8 cellular contexts compared by ENCODE assay signal in the genomic region with DNA sequence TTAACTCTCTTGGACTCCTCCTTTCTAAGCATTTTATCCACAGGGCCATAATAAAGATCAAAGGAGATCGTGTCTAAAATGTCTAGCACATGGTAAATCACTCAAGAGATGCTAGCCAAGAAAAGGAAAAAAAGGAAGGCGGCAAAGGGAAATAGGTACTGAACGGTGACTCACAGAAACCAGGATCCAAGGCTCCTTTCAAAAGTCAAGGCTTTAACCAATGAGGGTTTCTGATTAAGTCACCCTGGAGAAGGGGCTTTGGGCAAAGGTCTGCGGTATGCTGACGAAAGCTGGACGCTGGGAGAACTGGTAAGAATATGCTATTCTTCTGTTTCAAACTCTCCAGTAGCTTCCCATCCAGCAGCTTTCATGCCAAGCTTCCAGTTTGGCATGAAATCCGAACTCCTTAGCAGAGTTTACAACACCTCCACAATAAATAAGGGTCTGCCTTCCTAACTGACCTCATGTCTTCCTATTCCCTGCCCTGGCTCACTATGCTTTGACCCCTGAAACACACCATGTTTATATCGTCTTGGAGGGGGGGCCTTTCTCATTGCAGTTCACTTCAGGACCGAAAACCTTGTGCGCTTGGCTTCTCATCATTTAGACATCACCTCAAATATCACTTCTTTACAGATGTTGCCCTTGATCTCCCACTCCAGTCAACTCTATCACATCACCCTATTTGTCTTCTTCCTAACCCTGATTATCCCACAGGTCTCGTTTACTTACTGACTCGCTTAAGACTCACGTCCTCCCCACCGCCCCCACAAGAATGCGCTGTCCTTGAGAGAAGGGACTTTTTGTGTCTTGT. TPM values are rescaled to one million over a fixed set of nuclear protein-coding genes. Genes with fewer than 3 reads are reported as not detected.
DNase-seq lines count a peak whose midpoint lies in the region; ATAC-seq and TF ChIP-seq lines count a peak whose summit lies in the region.

No MANE protein-coding gene starts in this region.

- CTCF ChIA-PET in activated naive CD4-positive, alpha-beta T cell treated with anti-CD3 and anti-CD28 coated beads for 36 hours (lab: Charles Lee): interaction anchor here (0.6 to 1.7 kb wide), 11 partner anchors 8 to 211 kb away, joined by 3 to 6 read pairs (median 3); no protein-coding TSS in a partner anchor

- H3K9me3 Mint-ChIP-seq in CD4-positive, CD25-positive, alpha-beta regulatory T cell: peaks cover 0 to 1% (median 0%) of the 10 kb centered on the region in 7 donors
- peaks cover 2% of the 10 kb centered on the region for H3K9me3 Mint-ChIP-seq in activated naive CD4-positive, alpha-beta T cell treated with anti-CD3 and anti-CD28 coated beads for 36 hours

- TF ChIP-seq CTCF in Peyer's patch (IDR thresholded peaks at IDR 0.05): peak in 1 of 6 experiments; percentile 13

- no peak for TF ChIP-seq POLR2A in Peyer's patch (IDR thresholded peaks at IDR 0.05)

- peak overlapping the region; percentile 91 to 97 (median 95) for H3K27ac Mint-ChIP-seq in CD4-positive, CD25-positive, alpha-beta regulatory T cell
- H3K27ac Mint-ChIP-seq in activated naive CD4-positive, alpha-beta T cell treated with anti-CD3 and anti-CD28 coated beads for 36 hours: peak overlapping the region; percentile 97

- peak overlapping the region; percentile 68 for H3K27ac ChIP-seq in CD4-positive, CD25-positive, alpha-beta regulatory T cell (ENCODE audit: insufficient read depth, low read length, poor library complexity, severe bottlenecking)
- H3K27ac ChIP-seq in Peyer's patch: peak overlapping the region; percentile 61 to 91 (median 78)

- no peaks in the 10 kb centered on the region for H3K27me3 Mint-ChIP-seq in CD4-positive, CD25-positive, alpha-beta regulatory T cell
- H3K27me3 Mint-ChIP-seq in activated naive CD4-positive, alpha-beta T cell treated with anti-CD3 and anti-CD28 coated beads for 36 hours (ENCODE audit: low read depth): no peaks in the 10 kb centered on the region

- peak overlapping the region; percentile 82 for H3K4me3 ChIP-seq in CD4-positive, CD25-positive, alpha-beta regulatory T cell (ENCODE audit: low read depth, low read length)
- H3K4me3 ChIP-seq in H7 (ENCODE audit: insufficient read depth, low read depth, low read length) (peak overlapping the region; percentile 88), Peyer's patch (peak overlapping the region; percentile 76 to 89 (median 79))

- peak; percentile 22 to 67 (median 39) for DNase-seq in CD4-positive, CD25-positive, alpha-beta regulatory T cell
- peak; percentile 44 for DNase-seq in H7
- DNase-seq in Peyer's patch: peak in 2 of 3 donors; percentile 58 to 63
- DNase-seq in activated naive CD4-positive, alpha-beta T cell treated with anti-CD3 and anti-CD28 coated beads for 36 hours: peak; percentile 85
- no peak for DNase-seq in Right ventricle myocardium superior
- DNase-seq in renal cortical epithelial cell (ENCODE audit: low read depth): peak; percentile 71
- DNase-seq in NCI-H2081 (lab: John Stamatoyannopoulos, UW): no peak
- DNase-seq in NCI-H1092 (lab: John Stamatoyannopoulos, UW): no peak

- peaks cover 26% of the 10 kb centered on the region for H3K36me3 ChIP-seq in CD4-positive, CD25-positive, alpha-beta regulatory T cell (ENCODE audit: control insufficient read depth, insufficient read depth, low read length)
- H3K36me3 ChIP-seq in H7 (replicated peaks; ENCODE audit: control insufficient read depth, insufficient read depth, low read length) (peaks cover 13% of the 10 kb centered on the region), Peyer's patch (peaks cover 0 to 20% (median 0%) of the 10 kb centered on the region in 3 donors)

- peaks cover 21% of the 10 kb centered on the region for H3K36me3 Mint-ChIP-seq in CD4-positive, CD25-positive, alpha-beta regulatory T cell
- peaks cover 37% of the 10 kb centered on the region for H3K36me3 Mint-ChIP-seq in activated naive CD4-positive, alpha-beta T cell treated with anti-CD3 and anti-CD28 coated beads for 36 hours (ENCODE audit: low read depth)

- no peaks in the 10 kb centered on the region for H3K9me3 ChIP-seq in CD4-positive, CD25-positive, alpha-beta regulatory T cell (ENCODE audit: control insufficient read depth in 2 of 2, low read length in 2 of 2)
- H3K9me3 ChIP-seq in Peyer's patch: no peaks in the 10 kb centered on the region

- intact Hi-C loops in activated naive CD4-positive, alpha-beta T cell treated with anti-CD3 and anti-CD28 coated beads for 36 hours (cut with micrococcal nuclease): loop anchor here (1.0 to 2.0 kb wide), 4 partner anchors 12 to 212 kb away; a partner anchor contains a TSS
- intact Hi-C loops in Right ventricle myocardium superior (cut with DNase I): no loop called here

- peak overlapping the region; percentile 88 to 99 (median 98) for H3K4me3 Mint-ChIP-seq in CD4-positive, CD25-positive, alpha-beta regulatory T cell
- peak overlapping the region; percentile 93 for H3K4me3 Mint-ChIP-seq in activated naive CD4-positive, alpha-beta T cell treated with anti-CD3 and anti-CD28 coated beads for 36 hours

- no peaks in the 10 kb centered on the region for H3K27me3 ChIP-seq in CD4-positive, CD25-positive, alpha-beta regulatory T cell (ENCODE audit: control insufficient read depth, insufficient read depth, low read length)
- peaks cover 6% of the 10 kb centered on the region for H3K27me3 ChIP-seq in H7 (ENCODE audit: control insufficient read depth, insufficient read depth, low read length)
- no peaks in the 10 kb centered on the region for H3K27me3 ChIP-seq in Peyer's patch

- peaks cover 12 to 71% (median 44%) of the 10 kb centered on the region in 4 donors for H3K4me1 Mint-ChIP-seq in CD4-positive, CD25-positive, alpha-beta regulatory T cell
- peaks cover 64% of the 10 kb centered on the region for H3K4me1 Mint-ChIP-seq in activated naive CD4-positive, alpha-beta T cell treated with anti-CD3 and anti-CD28 coated beads for 36 hours (ENCODE audit: low read depth)

- peak; percentile 50 to 52 for ATAC-seq in CD4-positive, CD25-positive, alpha-beta regulatory T cell (ENCODE audit: low read depth in 2 of 2)
- peak; percentile 50 for ATAC-seq in Right ventricle myocardium superior (ENCODE audit: poor library complexity)

- peaks cover 27% of the 10 kb centered on the region for H3K4me1 ChIP-seq in CD4-positive, CD25-positive, alpha-beta regulatory T cell (ENCODE audit: control insufficient read depth, insufficient read depth, low read length, poor library complexity, severe bottlenecking)
- peaks cover 0 to 14% (median 2%) of the 10 kb centered on the region in 4 donors for H3K4me1 ChIP-seq in Peyer's patch

RNA-seq across cellular contexts. Expression of a gene that starts 0.9 kb away (rescaled TPM):
- total RNA-seq in CD4-positive, CD25-positive, alpha-beta regulatory T cell: 10.7 TPM
- 10 to 100 TPM; 13.8 to 24.2 (median 23.0) TPM for polyA plus RNA-seq in CD4-positive, CD25-positive, alpha-beta regulatory T cell
- 45.3 and 49.4 TPM in 2 replicates for total RNA-seq in H7 (2014; rRNA removed; shearing (Covaris generic))
- total RNA-seq in Peyer's patch: 10 to 100 TPM in 3 of 4 donors, 1 to 10 TPM in 1; 8.4 to 19.0 (median 12.2) TPM
- 10 to 100 TPM; 44.0 to 45.9 TPM for total RNA-seq in activated naive CD4-positive, alpha-beta T cell treated with anti-CD3 and anti-CD28 coated beads for 36 hours
- 9.3 TPM for total RNA-seq in Right ventricle myocardium superior
- 24.8 and 27.4 TPM in 2 replicates for total RNA-seq in renal cortical epithelial cell

RNA-seq across cellular contexts. Expression of a gene that starts 7.0 kb away (rescaled TPM):
- 375 TPM for total RNA-seq in CD4-positive, CD25-positive, alpha-beta regulatory T cell
- polyA plus RNA-seq in CD4-positive, CD25-positive, alpha-beta regulatory T cell: 100 to 1,000 TPM; 211 to 254 (median 227) TPM
- 15.6 and 23.2 TPM in 2 replicates for total RNA-seq in H7 (2014; rRNA removed; shearing (Covaris generic))
- total RNA-seq in Peyer's patch: 100 to 1,000 TPM in 1 of 4 donors, 10 to 100 TPM in 3; 27.7 to 128 (median 42.9) TPM
- 100 to 1,000 TPM; 110 to 116 TPM for total RNA-seq in activated naive CD4-positive, alpha-beta T cell treated with anti-CD3 and anti-CD28 coated beads for 36 hours
- 8.9 TPM for total RNA-seq in Right ventricle myocardium superior
- total RNA-seq in renal cortical epithelial cell: 26.9 and 41.2 TPM in 2 replicates

RNA-seq across cellular contexts. Expression of a gene that starts 49.4 kb away (rescaled TPM):
- 66.1 TPM for total RNA-seq in CD4-positive, CD25-positive, alpha-beta regulatory T cell
- polyA plus RNA-seq in CD4-positive, CD25-positive, alpha-beta regulatory T cell: under 1 TPM in 2 of 4 donors, not detected in 2; 0.12 to 0.68 TPM
- 17.8 and 23.8 TPM in 2 replicates for total RNA-seq in H7 (2014; rRNA removed; shearing (Covaris generic))
- total RNA-seq in Peyer's patch (100 to 1,000 TPM in 1 of 4 donors, 10 to 100 TPM in 3; 10.5 to 123 (median 33.6) TPM), Right ventricle myocardium superior (2.7 TPM), renal cortical epithelial cell (3.8 and 18.3 TPM in 2 replicates)
- total RNA-seq in activated naive CD4-positive, alpha-beta T cell treated with anti-CD3 and anti-CD28 coated beads for 36 hours: 10 to 100 TPM; 71.0 to 72.8 TPM

Comparison
In these comparisons a context has a peak if more than half of its experiments do, and no peak if none do; other contexts are left out.
1. DNase-seq: peak in CD4-positive, CD25-positive, alpha-beta regulatory T cell (3 of 3), H7 (single experiment), Peyer's patch (2 of 3), activated naive CD4-positive, alpha-beta T cell treated with anti-CD3 and anti-CD28 coated beads for 36 hours (single experiment) and renal cortical epithelial cell (single experiment); none in Right ventricle myocardium superior (single experiment), NCI-H2081 (0 of 2) and NCI-H1092 (single experiment).
2. Peak in every context shown above with its lines, with median percentiles within 50 percentile points of each other: H3K4me3 ChIP-seq.